41 cellular contexts compared by ENCODE assay signal in genomic region chr17:7528842-7529241, GRCh38. TPM values are rescaled to one million over a fixed set of nuclear protein-coding genes. Genes with fewer than 3 reads are reported as not detected.
DNase-seq lines count a peak whose midpoint lies in the region; ATAC-seq, FAIRE-seq and TF ChIP-seq lines count a peak whose summit lies in the region.
"Had no signal": no experiment of that assay in that cellular context is flagged by ENCODE, and none has a peak within 500 bp of the region (broad histone marks: within the 10 kb centered on the region; RNA-seq: fewer than 3 reads in every experiment).

No MANE protein-coding gene starts in this region.

- H3K27me3 Mint-ChIP-seq in astrocyte (ENCODE audit: low read depth, unreplicated experiment), result no peaks in the 10 kb centered on the region
- H3K27me3 Mint-ChIP-seq: B cell; CD4-positive, alpha-beta memory T cell; CD4-positive, alpha-beta T cell; CD8-positive, alpha-beta memory T cell had no signal

- in situ Hi-C loops in K562 (cut with MboI), result no loop called here

- H2AFZ ChIP-seq in astrocyte (ENCODE audit: low read depth, low read length) (no peak overlapping the region), K562 (ENCODE audit: low read depth, low read length) (no peak overlapping the region)

- H3K9me1 ChIP-seq in K562 (ENCODE audit: control insufficient read depth, insufficient read depth, low read length), result no peaks in the 10 kb centered on the region

- POLR2A ChIA-PET in HEK293 (lab: Yijun Ruan, JAX) (no interaction called here), K562 (lab: Yijun Ruan, JAX) (no interaction called here)

- H3K9me3 ChIP-seq in HEK293 (ENCODE audit: control insufficient read depth, insufficient read depth, low read depth, low read length) (no peaks in the 10 kb centered on the region), astrocyte (ENCODE audit: insufficient read depth, low read depth, low read length) (no peaks in the 10 kb centered on the region), K562 (replicated peaks; ENCODE audit: control insufficient read depth, insufficient read depth, low read depth, low read length) (peaks cover 3% of the 10 kb centered on the region; the same call in 1 of the 2 replicates)
- H3K9me3 ChIP-seq: BE2C, Caco-2 had no signal

- no peaks in the 10 kb centered on the region for H3K4me1 Mint-ChIP-seq in astrocyte (ENCODE audit: low read depth, unreplicated experiment)
- H3K4me1 Mint-ChIP-seq: B cell; CD4-positive, alpha-beta memory T cell; CD4-positive, CD25-positive, alpha-beta regulatory T cell; CD8-positive, alpha-beta memory T cell had no signal

- H3K27ac Mint-ChIP-seq in astrocyte (ENCODE audit: unreplicated experiment), result no peak overlapping the region
- H3K27ac Mint-ChIP-seq: B cell; CD4-positive, alpha-beta memory T cell; CD4-positive, alpha-beta T cell; CD4-positive, CD25-positive, alpha-beta regulatory T cell; CD8-positive, alpha-beta memory T cell; CD8-positive, alpha-beta T cell had no signal

- no peaks in the 10 kb centered on the region for H3K36me3 ChIP-seq in HEK293 (ENCODE audit: control insufficient read depth in 2 of 2, insufficient read depth in 1 of 2, low read length in 2 of 2)
- H3K36me3 ChIP-seq in astrocyte (ENCODE audit: insufficient read depth, low read length), result no peaks in the 10 kb centered on the region
- no peaks in the 10 kb centered on the region for H3K36me3 ChIP-seq in K562 (ENCODE audit: control insufficient read depth, insufficient read depth, low read length)
- H3K36me3 ChIP-seq: BE2C, BLaER1 had no signal

- DNase-seq in astrocyte (ENCODE audit: low read depth) (no peak), K562 (ENCODE audit: extremely low read depth in 1 of 4, low spot score in 3 of 4) (no peak), AG08395 (ENCODE audit: low spot score) (no peak), HuH-7.5 (ENCODE audit: low spot score) (no peak)
- no peak for DNase-seq in activated naive CD4-positive, alpha-beta T cell treated with anti-CD3 and anti-CD28 coated beads, Interleukin-2, amount 50 U/mL, for 16 hours
- DNase-seq: 8988T; ACHN; AML-193; BE2C; C1 segment of cervical spinal cord; Caco-2; Calu3; CD4-positive, alpha-beta memory T cell; CD4-positive, alpha-beta T cell; CD4-positive, CD25-positive, alpha-beta regulatory T cell; CD8-positive, alpha-beta memory T cell; CD8-positive, alpha-beta T cell; COR-L47; DMS 273 treated with DMSO at 0.1 percent for 48 hours; DMS153; DMS53; DMS79; DMS79 treated with DMSO at 0.1 percent for 48 hours; DND-41; EL had no signal

- peaks cover 2% of the 10 kb centered on the region for H3K36me3 Mint-ChIP-seq in astrocyte (ENCODE audit: low read depth, unreplicated experiment)
- H3K36me3 Mint-ChIP-seq: CD14-positive monocyte; CD4-positive, CD25-positive, alpha-beta regulatory T cell had no signal

- peaks cover 23% of the 10 kb centered on the region for H3K9me3 Mint-ChIP-seq in astrocyte (ENCODE audit: unreplicated experiment)

- H3K27me3 ChIP-seq in astrocyte (ENCODE audit: insufficient read depth, low read length) (no peaks in the 10 kb centered on the region), K562 (ENCODE audit: control insufficient read depth in 2 of 2, insufficient read depth in 2 of 2, low read length in 2 of 2) (no peaks in the 10 kb centered on the region)
- H3K27me3 ChIP-seq: BE2C; BLaER1; BLaER1 treated with 17β-estradiol and CSF1 and Interleukin-3, amounts not matched to agents 10 nM and 100 nM had no signal

- no peaks in the 10 kb centered on the region for H4K20me1 ChIP-seq in astrocyte (ENCODE audit: insufficient read depth, low read length)
- H4K20me1 ChIP-seq in K562 (replicated peaks; ENCODE audit: control insufficient read depth, insufficient read depth, low read length), result no peaks in the 10 kb centered on the region
- H4K20me1 ChIP-seq: BLaER1; BLaER1 treated with 17β-estradiol and CSF1 and Interleukin-3, amounts not matched to agents 10 nM and 100 nM had no signal

- H3K27ac ChIP-seq in HEK293 (ENCODE audit: extremely low read depth, low read depth, low read length), result no peak overlapping the region
- H3K27ac ChIP-seq in astrocyte (ENCODE audit: low read depth, low read length), result no peak overlapping the region
- H3K27ac ChIP-seq in K562 (ENCODE audit: extremely low read depth, low read depth, low read length), result no peak overlapping the region
- H3K27ac ChIP-seq: 22Rv1; A549; BLaER1; BLaER1 treated with 17β-estradiol and CSF1 and Interleukin-3, amounts not matched to agents 10 nM and 100 nM; C4-2B had no signal

- no peaks in the 10 kb centered on the region for H3K4me1 ChIP-seq in HEK293 (ENCODE audit: control insufficient read depth, insufficient read depth, low read length)
- no peaks in the 10 kb centered on the region for H3K4me1 ChIP-seq in astrocyte (ENCODE audit: insufficient read depth, low read length)
- H3K4me1 ChIP-seq in K562 (replicated peaks in 1 of 2; ENCODE audit: control insufficient read depth in 2 of 2, insufficient read depth in 2 of 2, low read length in 2 of 2), result no peaks in the 10 kb centered on the region
- H3K4me1 ChIP-seq: BE2C, BLaER1, Caco-2 had no signal

- no TSS peak for BruUV-seq in K562 (replicated peaks; lab: Mats Ljungman, UMichigan)

- H3K4me3 ChIP-seq in HEK293 (ENCODE audit: low read depth, low read length), result no peak overlapping the region
- H3K4me3 ChIP-seq in astrocyte (ENCODE audit: insufficient read depth, low read depth, low read length), result no peak overlapping the region
- H3K4me3 ChIP-seq in K562, result no peak overlapping the region
- H3K4me3 ChIP-seq: A549; BLaER1; BLaER1 treated with 17β-estradiol and CSF1 and Interleukin-3, amounts not matched to agents 10 nM and 100 nM had no signal

- no peak for TF ChIP-seq RAD21 in K562 (CRISPR knock-in tag; conservative IDR thresholded peaks at IDR 0.05 in 1 of 2, IDR thresholded peaks at IDR 0.05 in 1 of 2)

- H3K9ac ChIP-seq in astrocyte (ENCODE audit: low read length) (no peak overlapping the region), K562 (ENCODE audit: insufficient read depth in 1 of 2, low read depth in 2 of 2, low read length in 2 of 2) (no peak overlapping the region)
- H3K9ac ChIP-seq: BLaER1; BLaER1 treated with 17β-estradiol and CSF1 and Interleukin-3, amounts not matched to agents 10 nM and 100 nM had no signal

- H3K4me2 ChIP-seq in astrocyte (ENCODE audit: low read length) (no peak overlapping the region), K562 (ENCODE audit: insufficient read depth, low read length) (no peak overlapping the region)
- H3K4me2 ChIP-seq: A549; BLaER1; BLaER1 treated with 17β-estradiol and CSF1 and Interleukin-3, amounts not matched to agents 10 nM and 100 nM had no signal

- intact Hi-C loops in K562 (cut with micrococcal nuclease), result no loop called here

- TF ChIP-seq CTCF in HEK293 (tag by site-specific recombination; IDR thresholded peaks at IDR 0.05) (no peak), astrocyte (IDR thresholded peaks at IDR 0.05; ENCODE audit: insufficient read depth, low read depth, low read length) (no peak), K562 (IDR thresholded peaks at IDR 0.05 in 2 of 3, conservative IDR thresholded peaks at IDR 0.05 in 1 of 3; ENCODE audit: insufficient read depth in 2 of 3, low read depth in 1 of 3, low read length in 3 of 3) (no peak)

- no peak for TF ChIP-seq POLR2A in K562 (conservative IDR thresholded peaks at IDR 0.05)

- H3K79me2 ChIP-seq in astrocyte (ENCODE audit: insufficient read depth, low read length) (no peaks in the 10 kb centered on the region), K562 (ENCODE audit: control insufficient read depth, insufficient read depth, low read length) (no peaks in the 10 kb centered on the region)

- no peak for TF ChIP-seq EP300 in K562 (IDR thresholded peaks at IDR 0.05; ENCODE audit: low read length)

- FAIRE-seq in A204.1 (lab: Jason Lieb, UNC), result peak; percentile 52
- FAIRE-seq in astrocyte (lab: Jason Lieb, UNC), result no peak
- no peak for FAIRE-seq in K562 (lab: Jason Lieb, UNC)
- FAIRE-seq: D721Med had no signal

- H3K4me3 Mint-ChIP-seq in astrocyte (ENCODE audit: unreplicated experiment), result peak overlapping the region; percentile 8
- H3K4me3 Mint-ChIP-seq: B cell; CD14-positive monocyte; CD4-positive, alpha-beta memory T cell; CD4-positive, alpha-beta T cell; CD4-positive, CD25-positive, alpha-beta regulatory T cell; CD8-positive, alpha-beta memory T cell; CD8-positive, alpha-beta T cell had no signal

- ATAC-seq in K562, result no peak
- no peak for ATAC-seq in HG03565 (IDR thresholded peaks at IDR 0.05; ENCODE audit: unreplicated experiment)
- ATAC-seq: A549; CD8-positive, alpha-beta T cell had no signal

- CTCF ChIA-PET in HEK293 (lab: Yijun Ruan, JAX) (interaction anchor here (2.7 to 4.9 kb wide), 2 partner anchors 13 to 32 kb away, joined by 10 to 34 read pairs; no protein-coding TSS in a partner anchor), K562 (lab: Yijun Ruan, JAX; ENCODE audit: low intra/inter-chr PET ratio) (no interaction called here)

RNA-seq across cellular contexts. Expression of gene TNFSF12, which starts 20.0 kb away (rescaled TPM):
- total RNA-seq in astrocyte, result 2.4 and 3.4 TPM in 2 replicates
- total RNA-seq in K562 (2011; cell fraction: chromatin; rRNA removed; ENCODE audit: low replicate concordance), result not detected in 2 replicates
- not detected in 2 replicates for total RNA-seq in K562 (2011; cell fraction: nucleolus; rRNA removed)
- total RNA-seq in K562 (2011; cell fraction: nucleoplasm; rRNA removed), result not detected in 2 replicates
- 0.18 and 0.37 TPM in 2 replicates for total RNA-seq in K562 (2014; rRNA removed)
- not detected in 2 replicates for total RNA-seq in K562 (2014; rRNA removed; fragmentation: Illumina TruSeq; extraction: Trizol)
- not detected in 2 replicates for total RNA-seq in K562 (2015; rRNA removed; fragmentation: Illumina TruSeq; extraction: Trizol)
- total RNA-seq in K562 (2021), result 0.56 and 0.82 TPM in 2 replicates
- polyA plus RNA-seq in K562 (2011; rRNA removed), result 0.07 and 0.11 TPM in 2 replicates
- 0.10 and 0.45 TPM in 2 replicates for polyA plus RNA-seq in K562 (2011; cell fraction: cytosol; rRNA removed)
- polyA plus RNA-seq in K562 (2011; cell fraction: nucleus; rRNA removed), result 0.29 and 0.41 TPM in 2 replicates
- polyA plus RNA-seq in K562 (2012), result 0.72 and 1.2 TPM in 2 replicates
- 0.19 and 0.25 TPM in 2 replicates for polyA plus RNA-seq in K562 (2014; fragmentation: Illumina TruSeq; extraction: Trizol)
- under 1 TPM in 1 of 2 experiments, not detected in 1; 0.03 TPM for polyA plus RNA-seq in K562 (2014; fragmentation: Nextera tagmentation; extraction: Ambion mirVana)
- 0.55 and 0.95 TPM in 2 replicates for polyA plus RNA-seq in K562 (2014; rRNA removed)
- polyA minus RNA-seq in K562 (2011; rRNA and poly(A)+ RNA removed), result not detected in 2 replicates
- polyA minus RNA-seq in K562 (2011; cell fraction: cytosol; rRNA and poly(A)+ RNA removed), result not detected in 2 replicates
- not detected in 2 replicates for polyA minus RNA-seq in K562 (2011; cell fraction: nucleus; rRNA and poly(A)+ RNA removed)
- total RNA-seq: Caco-2, G401 had no signal

RNA-seq across cellular contexts. Expression of gene TNFSF13, which starts 29.7 kb away (rescaled TPM):
- total RNA-seq in astrocyte (0.43 and 0.93 TPM in 2 replicates), K562 (2014; rRNA removed) (0.18 and 0.24 TPM in 2 replicates), K562 (2014; rRNA removed; fragmentation: Illumina TruSeq; extraction: Trizol) (not detected in 2 replicates), K562 (2015; rRNA removed; fragmentation: Illumina TruSeq; extraction: Trizol) (0.11 and 0.30 TPM in 2 replicates), K562 (2021) (0.38 and 0.51 TPM in 2 replicates)
- total RNA-seq in K562 (2011; cell fraction: chromatin; rRNA removed; ENCODE audit: low replicate concordance), result 0.21 and 0.76 TPM in 2 replicates
- 0.39 and 0.50 TPM in 2 replicates for total RNA-seq in K562 (2011; cell fraction: nucleolus; rRNA removed)
- 0.29 and 0.38 TPM in 2 replicates for total RNA-seq in K562 (2011; cell fraction: nucleoplasm; rRNA removed)
- polyA plus RNA-seq in K562 (2011; rRNA removed) (0.26 and 1.6 TPM in 2 replicates), K562 (2014; fragmentation: Illumina TruSeq; extraction: Trizol) (0.19 and 0.29 TPM in 2 replicates), K562 (2014; fragmentation: Nextera tagmentation; extraction: Ambion mirVana) (under 1 TPM; 0.04 to 0.07 TPM), K562 (2014; rRNA removed) (0.30 and 0.45 TPM in 2 replicates)
- polyA plus RNA-seq in K562 (2011; cell fraction: cytosol; rRNA removed), result 0.16 and 0.96 TPM in 2 replicates
- 0.31 and 4.2 TPM in 2 replicates for polyA plus RNA-seq in K562 (2011; cell fraction: nucleus; rRNA removed)
- 0.98 and 1.2 TPM in 2 replicates for polyA plus RNA-seq in K562 (2012)
- 0.54 TPM in 1 of 2 replicates, not detected in the other for polyA minus RNA-seq in K562 (2011; rRNA and poly(A)+ RNA removed)
- polyA minus RNA-seq in K562 (2011; cell fraction: cytosol; rRNA and poly(A)+ RNA removed), result 2.4 TPM in 1 of 2 replicates, not detected in the other
- 0.27 and 2.3 TPM in 2 replicates for polyA minus RNA-seq in K562 (2011; cell fraction: nucleus; rRNA and poly(A)+ RNA removed)
- total RNA-seq: G401 had no signal
- polyA plus RNA-seq: CD8-positive, alpha-beta memory T cell had no signal

RNA-seq across cellular contexts. Expression of gene SENP3, which starts 32.9 kb away (rescaled TPM):
- total RNA-seq in astrocyte (51.4 and 58.7 TPM in 2 replicates), K562 (2014; rRNA removed) (65.3 and 69.1 TPM in 2 replicates), K562 (2014; rRNA removed; fragmentation: Illumina TruSeq; extraction: Trizol) (79.3 and 82.7 TPM in 2 replicates), K562 (2015; rRNA removed; fragmentation: Illumina TruSeq; extraction: Trizol) (85.7 and 88.2 TPM in 2 replicates), K562 (2021) (55.6 and 63.1 TPM in 2 replicates)
- 70.4 and 129 TPM in 2 replicates for total RNA-seq in K562 (2011; cell fraction: chromatin; rRNA removed; ENCODE audit: low replicate concordance)
- total RNA-seq in K562 (2011; cell fraction: nucleolus; rRNA removed), result 60.9 and 69.7 TPM in 2 replicates
- total RNA-seq in K562 (2011; cell fraction: nucleoplasm; rRNA removed), result 66.0 and 67.9 TPM in 2 replicates
- polyA plus RNA-seq in K562 (2011; rRNA removed) (80.5 and 94.1 TPM in 2 replicates), K562 (2014; fragmentation: Illumina TruSeq; extraction: Trizol) (98.7 and 102 TPM in 2 replicates), K562 (2014; fragmentation: Nextera tagmentation; extraction: Ambion mirVana) (under 1 TPM; 0.63 to 0.73 TPM), K562 (2014; rRNA removed) (67.3 and 78.8 TPM in 2 replicates)
- 73.9 and 80.9 TPM in 2 replicates for polyA plus RNA-seq in K562 (2011; cell fraction: cytosol; rRNA removed)
- 92.4 and 106 TPM in 2 replicates for polyA plus RNA-seq in K562 (2011; cell fraction: nucleus; rRNA removed)
- polyA plus RNA-seq in K562 (2012), result 33.0 and 47.9 TPM in 2 replicates
- 68.9 and 101 TPM in 2 replicates for polyA minus RNA-seq in K562 (2011; rRNA and poly(A)+ RNA removed)
- polyA minus RNA-seq in K562 (2011; cell fraction: cytosol; rRNA and poly(A)+ RNA removed), result 29.8 and 44.6 TPM in 2 replicates
- 19.1 and 22.7 TPM in 2 replicates for polyA minus RNA-seq in K562 (2011; cell fraction: nucleus; rRNA and poly(A)+ RNA removed)

RNA-seq across cellular contexts. Expression of gene POLR2A, which starts 44.7 kb away (rescaled TPM):
- total RNA-seq in astrocyte (143 and 151 TPM in 2 replicates), K562 (2014; rRNA removed) (31.7 and 32.1 TPM in 2 replicates), K562 (2014; rRNA removed; fragmentation: Illumina TruSeq; extraction: Trizol) (9.0 and 12.4 TPM in 2 replicates), K562 (2015; rRNA removed; fragmentation: Illumina TruSeq; extraction: Trizol) (9.6 and 15.4 TPM in 2 replicates), K562 (2021) (97.6 and 109 TPM in 2 replicates)
- 324 and 608 TPM in 2 replicates for total RNA-seq in K562 (2011; cell fraction: chromatin; rRNA removed; ENCODE audit: low replicate concordance)
- total RNA-seq in K562 (2011; cell fraction: nucleolus; rRNA removed), result 252 and 283 TPM in 2 replicates
- total RNA-seq in K562 (2011; cell fraction: nucleoplasm; rRNA removed), result 236 and 241 TPM in 2 replicates
- polyA plus RNA-seq in K562 (2011; rRNA removed) (8.7 and 13.6 TPM in 2 replicates), K562 (2014; fragmentation: Illumina TruSeq; extraction: Trizol) (52.5 and 55.6 TPM in 2 replicates), K562 (2014; fragmentation: Nextera tagmentation; extraction: Ambion mirVana) (1 to 10 TPM; 1.3 to 1.5 TPM), K562 (2014; rRNA removed) (20.9 and 23.9 TPM in 2 replicates)
- polyA plus RNA-seq in K562 (2011; cell fraction: cytosol; rRNA removed), result 10.8 and 13.4 TPM in 2 replicates
- 56.5 and 68.4 TPM in 2 replicates for polyA plus RNA-seq in K562 (2011; cell fraction: nucleus; rRNA removed)
- 46.0 and 58.3 TPM in 2 replicates for polyA plus RNA-seq in K562 (2012)
- polyA minus RNA-seq in K562 (2011; rRNA and poly(A)+ RNA removed), result 63.4 and 72.9 TPM in 2 replicates
- polyA minus RNA-seq in K562 (2011; cell fraction: cytosol; rRNA and poly(A)+ RNA removed), result 117 and 140 TPM in 2 replicates
- polyA minus RNA-seq in K562 (2011; cell fraction: nucleus; rRNA and poly(A)+ RNA removed), result 66.5 and 98.3 TPM in 2 replicates

RNA-seq across cellular contexts. Expression of gene SLC35G6, which starts 47.6 kb away (rescaled TPM):
- total RNA-seq in astrocyte (not detected in 2 replicates), K562 (2014; rRNA removed) (not detected in 2 replicates), K562 (2014; rRNA removed; fragmentation: Illumina TruSeq; extraction: Trizol) (not detected in 2 replicates), K562 (2015; rRNA removed; fragmentation: Illumina TruSeq; extraction: Trizol) (not detected in 2 replicates), K562 (2021) (not detected in 2 replicates)
- not detected in 2 replicates for total RNA-seq in K562 (2011; cell fraction: chromatin; rRNA removed; ENCODE audit: low replicate concordance)
- total RNA-seq in K562 (2011; cell fraction: nucleolus; rRNA removed), result not detected in 2 replicates
- total RNA-seq in K562 (2011; cell fraction: nucleoplasm; rRNA removed), result not detected in 2 replicates
- polyA plus RNA-seq in K562 (2011; rRNA removed) (not detected in 2 replicates), K562 (2014; fragmentation: Illumina TruSeq; extraction: Trizol) (not detected in 2 replicates), K562 (2014; fragmentation: Nextera tagmentation; extraction: Ambion mirVana) (not detected), K562 (2014; rRNA removed) (not detected in 2 replicates)
- polyA plus RNA-seq in K562 (2011; cell fraction: cytosol; rRNA removed), result not detected in 2 replicates
- polyA plus RNA-seq in K562 (2011; cell fraction: nucleus; rRNA removed), result not detected in 2 replicates
- 0.14 TPM in 1 of 2 replicates, not detected in the other for polyA plus RNA-seq in K562 (2012)
- not detected in 2 replicates for polyA minus RNA-seq in K562 (2011; rRNA and poly(A)+ RNA removed)
- not detected in 2 replicates for polyA minus RNA-seq in K562 (2011; cell fraction: cytosol; rRNA and poly(A)+ RNA removed)
- polyA minus RNA-seq in K562 (2011; cell fraction: nucleus; rRNA and poly(A)+ RNA removed), result not detected in 2 replicates
- total RNA-seq: A172; A673; Caco-2; Calu3; CD4-positive, alpha-beta memory T cell; CD4-positive, CD25-positive, alpha-beta regulatory T cell; CD8-positive, alpha-beta memory T cell; CD8-positive, alpha-beta T cell; G401 had no signal
- polyA plus RNA-seq: A549; AG04450; BJ; CD14-positive monocyte; CD4-positive, alpha-beta memory T cell; CD4-positive, CD25-positive, alpha-beta regulatory T cell had no signal
